Comparison of ENCODE assay signal across 20 cellular contexts in genomic region chr19:9010693-9011092, GRCh38. TPM values are rescaled to one million over a fixed set of nuclear protein-coding genes. Genes with fewer than 3 reads are reported as not detected.
A peak's percentile ranks its signal among the peaks of the same experiment; 100 is the strongest.
DNase-seq lines count a peak whose midpoint lies in the region; ATAC-seq, FAIRE-seq and TF ChIP-seq lines count a peak whose summit lies in the region.
"Had no signal": no experiment of that assay in that cellular context is flagged by ENCODE, and none has a peak within 500 bp of the region (broad histone marks: within the 10 kb centered on the region; RNA-seq: fewer than 3 reads in every experiment).

No MANE protein-coding gene starts in this region.

- no TSS peak for BruUV-seq in PC-3 (replicated peaks; lab: Mats Ljungman, UMichigan)

- H3K9ac ChIP-seq in BLaER1 treated with 17β-estradiol and CSF1 and Interleukin-3, amounts not matched to agents 10 nM and 100 nM = no peak overlapping the region
- no peak overlapping the region for H3K9ac ChIP-seq in PC-3 (ENCODE audit: low read length)
- H3K9ac ChIP-seq in mesendoderm (ENCODE audit: low read length) = no peak overlapping the region
- no peak overlapping the region for H3K9ac ChIP-seq in kidney (ENCODE audit: low read length in 2 of 2)

- no peak for DNase-seq in PC-3
- DNase-seq in mesendoderm = no peak
- no peak for DNase-seq in type B pancreatic cell (ENCODE audit: extremely low spot score, unreplicated experiment)
- DNase-seq in GM20000 (ENCODE audit: low spot score) = no peak
- no peak for DNase-seq in SHP77 (lab: John Stamatoyannopoulos, UW)
- no peak for DNase-seq in kidney
- DNase-seq: 8988T; AML-193; C1 segment of cervical spinal cord; CD4-positive, alpha-beta T cell; DMS153; DMS79 treated with DMSO at 0.1 percent for 48 hours; EL; HFFc6 had no signal

- no peak overlapping the region for H2AK5ac ChIP-seq in mesendoderm (ENCODE audit: low read length)

- H3K9me3 ChIP-seq in BLaER1 treated with 17β-estradiol and CSF1 and Interleukin-3, amounts not matched to agents 10 nM and 100 nM (replicated peaks in 1 of 11) = no peaks in the 10 kb centered on the region
- H3K9me3 ChIP-seq in PC-3 (ENCODE audit: low read length) (no peaks in the 10 kb centered on the region), kidney (ENCODE audit: control insufficient read depth in 1 of 2, low read length in 2 of 2) (no peaks in the 10 kb centered on the region)
- H3K9me3 ChIP-seq: HAP-1 had no signal

- H3K4me1 ChIP-seq in BLaER1 treated with 17β-estradiol and CSF1 and Interleukin-3, amounts not matched to agents 10 nM and 100 nM = peaks cover 0 to 33% (median 27%) of the 10 kb centered on the region in 10 experiments; a peak in 14 of 20 replicates
- H3K4me1 ChIP-seq in PC-3 (ENCODE audit: insufficient read depth, low read length) (peaks cover 10% of the 10 kb centered on the region), mesendoderm (ENCODE audit: control insufficient read depth, low read depth, low read length) (no peaks in the 10 kb centered on the region), kidney (ENCODE audit: control insufficient read depth in 1 of 2, insufficient read depth in 1 of 2, low read depth in 1 of 2, low read length in 2 of 2) (no peaks in the 10 kb centered on the region)
- H3K4me1 ChIP-seq: HAP-1 had no signal

- H2BK120ac ChIP-seq in mesendoderm (ENCODE audit: low read depth, low read length) = no peak overlapping the region

- H3K79me1 ChIP-seq in mesendoderm (ENCODE audit: low read length) = no peaks in the 10 kb centered on the region

- no peaks in the 10 kb centered on the region for H3K36me3 ChIP-seq in BLaER1 treated with 17β-estradiol and CSF1 and Interleukin-3, amounts not matched to agents 10 nM and 100 nM
- H3K36me3 ChIP-seq in PC-3 (ENCODE audit: low read depth, low read length) = no peaks in the 10 kb centered on the region
- no peaks in the 10 kb centered on the region for H3K36me3 ChIP-seq in mesendoderm (ENCODE audit: control insufficient read depth, insufficient read depth, low read length)
- no peaks in the 10 kb centered on the region for H3K36me3 ChIP-seq in kidney (ENCODE audit: control insufficient read depth in 1 of 2, insufficient read depth in 2 of 2, low read length in 2 of 2)
- H3K36me3 ChIP-seq: HAP-1 had no signal

- CTCF ChIA-PET in PC-3 (lab: Charles Lee) = no interaction called here

- POLR2A ChIA-PET in PC-3 (lab: Charles Lee; ENCODE audit: unreplicated experiment) = no interaction called here

- H4K8ac ChIP-seq in mesendoderm (ENCODE audit: low read depth, low read length) = peak overlapping the region; percentile 84

- H3K79me2 ChIP-seq in PC-3 (ENCODE audit: low read length) (no peaks in the 10 kb centered on the region), mesendoderm (ENCODE audit: control insufficient read depth, insufficient read depth, low read length) (no peaks in the 10 kb centered on the region)

- H3K4ac ChIP-seq in mesendoderm (ENCODE audit: low read depth, low read length) = no peak overlapping the region

- no peaks in the 10 kb centered on the region for H3K36me3 Mint-ChIP-seq in type B pancreatic cell

- no CpG with 5 or more reads among the region's 12 CpGs for WGBS in mesendoderm (ENCODE audit: extremely low coverage, insufficient coverage, low lambda C conversion rate)

- no peaks in the 10 kb centered on the region for H3K27me3 ChIP-seq in BLaER1 treated with 17β-estradiol and CSF1 and Interleukin-3, amounts not matched to agents 10 nM and 100 nM
- H3K27me3 ChIP-seq in PC-3 (ENCODE audit: low read length) (no peaks in the 10 kb centered on the region), mesendoderm (ENCODE audit: insufficient read depth, low read length, poor library complexity) (no peaks in the 10 kb centered on the region)

- no peak overlapping the region for H3K27ac ChIP-seq in BLaER1 treated with 17β-estradiol and CSF1 and Interleukin-3, amounts not matched to agents 10 nM and 100 nM
- no peak overlapping the region for H3K27ac ChIP-seq in PC-3 (ENCODE audit: low read length)
- H3K27ac ChIP-seq in mesendoderm (ENCODE audit: low read depth, low read length) = no peak overlapping the region
- no peak overlapping the region for H3K27ac ChIP-seq in kidney (ENCODE audit: low read depth in 2 of 2, low read length in 2 of 2)

- H3K9me2 ChIP-seq in PC-3 (replicated peaks; ENCODE audit: low read length) = no peaks in the 10 kb centered on the region

- FAIRE-seq in kidney (lab: Jason Lieb, UNC) = no peak
- FAIRE-seq: D721Med, G401.6, GM12892, H1 had no signal

- H3K27ac Mint-ChIP-seq in type B pancreatic cell = peak overlapping the region; percentile 50
- H3K27ac Mint-ChIP-seq: CD4-positive, alpha-beta T cell; HFFc6 had no signal

- H4K5ac ChIP-seq in mesendoderm (ENCODE audit: low read length) = no peak overlapping the region

- H3K4me3 ChIP-seq in BLaER1 treated with 17β-estradiol and CSF1 and Interleukin-3, amounts not matched to agents 10 nM and 100 nM = no peak overlapping the region
- H3K4me3 ChIP-seq in PC-3 (ENCODE audit: low read length) (peak overlapping the region; percentile 61; the same call in 1 of the 2 replicates), mesendoderm (ENCODE audit: low read length) (no peak overlapping the region), kidney (ENCODE audit: low read length in 2 of 2) (no peak overlapping the region)
- H3K4me3 ChIP-seq: HAP-1 had no signal

- H2BK5ac ChIP-seq in mesendoderm (ENCODE audit: low read length) = no peak overlapping the region

- H3K9me3 Mint-ChIP-seq in type B pancreatic cell = no peaks in the 10 kb centered on the region

- 0 out of 22 replicates have a peak, but pooled peaks cover 0 to 6% (median 0%) of the 10 kb centered on the region in 11 experiments for H4K20me1 ChIP-seq in BLaER1 treated with 17β-estradiol and CSF1 and Interleukin-3, amounts not matched to agents 10 nM and 100 nM
- no peaks in the 10 kb centered on the region for H4K20me1 ChIP-seq in PC-3 (ENCODE audit: low read length)

- H3K4me3 Mint-ChIP-seq in type B pancreatic cell = peak overlapping the region; percentile 90
- H3K4me3 Mint-ChIP-seq: CD4-positive, alpha-beta T cell; HFFc6 had no signal

- H2BK15ac ChIP-seq in mesendoderm (replicated peaks; ENCODE audit: low read depth) = no peak overlapping the region

- intact Hi-C loops in PC-3 (cut with micrococcal nuclease) (no loop called here), kidney (cut with DNase I) (no loop called here)

- no peaks in the 10 kb centered on the region for H3F3A ChIP-seq in PC-3 (ENCODE audit: low read length, unreplicated experiment)

- no peak overlapping the region for H3K56ac ChIP-seq in mesendoderm (ENCODE audit: low read length)

- peaks cover 4% of the 10 kb centered on the region for H3K4me1 Mint-ChIP-seq in type B pancreatic cell (ENCODE audit: unreplicated experiment)

- no peak overlapping the region for H2AFZ ChIP-seq in PC-3 (ENCODE audit: low read length)

- H3K23ac ChIP-seq in mesendoderm (ENCODE audit: low read length) = no peak overlapping the region

- no peak for ATAC-seq in PC-3

- H3K18ac ChIP-seq in mesendoderm (ENCODE audit: low read length) = no peak overlapping the region

- peak overlapping the region in 7 of 11 experiments; percentile 17 to 40 (median 30); a peak in 10 of 22 replicates for H3K4me2 ChIP-seq in BLaER1 treated with 17β-estradiol and CSF1 and Interleukin-3, amounts not matched to agents 10 nM and 100 nM
- H3K4me2 ChIP-seq in PC-3 (ENCODE audit: low read length) (peak overlapping the region; percentile 73), mesendoderm (ENCODE audit: low read length) (no peak overlapping the region)

- TF ChIP-seq CTCF in PC-3 (conservative IDR thresholded peaks at IDR 0.05; ENCODE audit: low read depth, low read length) (no peak), type B pancreatic cell (conservative IDR thresholded peaks at IDR 0.05) (no peak), GM20000 (IDR thresholded peaks at IDR 0.05; ENCODE audit: extremely low read depth, missing control alignments) (no peak), kidney (IDR thresholded peaks at IDR 0.05; ENCODE audit: borderline replicate concordance, extremely low read depth, insufficient read depth) (no peak)

- no peaks in the 10 kb centered on the region for H3K27me3 Mint-ChIP-seq in type B pancreatic cell

RNA-seq across cellular contexts. Expression of gene MUC16, which starts 0.5 kb away (rescaled TPM):
- total RNA-seq in PC-3 (2014; rRNA removed) = 0.15 and 0.52 TPM in 2 replicates
- 0.01 TPM for polyA plus RNA-seq in mesendoderm (2013, experiment 1 of 2)
- polyA plus RNA-seq in mesendoderm (2013, experiment 2 of 2) = 0.03 TPM
- total RNA-seq in type B pancreatic cell (ENCODE audit: low replicate concordance) = 119 and 342 TPM in 2 replicates
- 0.41 TPM for total RNA-seq in kidney
- polyA plus RNA-seq in kidney (ENCODE audit: insufficient read depth, low read depth, low replicate concordance) = not detected
- total RNA-seq: HFFc6 had no signal

Comparison
In these comparisons a context has a peak if more than half of its experiments do, and no peak if none do; other contexts are left out.
1. RNA of gene MUC16, which starts 0.5 kb away (total RNA-seq): 119 to 342 TPM in type B pancreatic cell; 0.41 TPM in kidney (single experiment) and 0.15 to 0.52 TPM in PC-3; every median in the first group is over 10 times any median in the second.